Comparison of ENCODE assay signal across 1 cellular context in genomic region chrX:44876076-44876475, GRCh38.
TF ChIP-seq lines count a peak whose summit lies in the region.

No MANE protein-coding gene starts in this region.

TF ChIP-seq in H1, 55 proteins besides CTCF, POLR2A, EP300 and RAD21 (continued from another document):
- TF ChIP-seq, protein P1, sequence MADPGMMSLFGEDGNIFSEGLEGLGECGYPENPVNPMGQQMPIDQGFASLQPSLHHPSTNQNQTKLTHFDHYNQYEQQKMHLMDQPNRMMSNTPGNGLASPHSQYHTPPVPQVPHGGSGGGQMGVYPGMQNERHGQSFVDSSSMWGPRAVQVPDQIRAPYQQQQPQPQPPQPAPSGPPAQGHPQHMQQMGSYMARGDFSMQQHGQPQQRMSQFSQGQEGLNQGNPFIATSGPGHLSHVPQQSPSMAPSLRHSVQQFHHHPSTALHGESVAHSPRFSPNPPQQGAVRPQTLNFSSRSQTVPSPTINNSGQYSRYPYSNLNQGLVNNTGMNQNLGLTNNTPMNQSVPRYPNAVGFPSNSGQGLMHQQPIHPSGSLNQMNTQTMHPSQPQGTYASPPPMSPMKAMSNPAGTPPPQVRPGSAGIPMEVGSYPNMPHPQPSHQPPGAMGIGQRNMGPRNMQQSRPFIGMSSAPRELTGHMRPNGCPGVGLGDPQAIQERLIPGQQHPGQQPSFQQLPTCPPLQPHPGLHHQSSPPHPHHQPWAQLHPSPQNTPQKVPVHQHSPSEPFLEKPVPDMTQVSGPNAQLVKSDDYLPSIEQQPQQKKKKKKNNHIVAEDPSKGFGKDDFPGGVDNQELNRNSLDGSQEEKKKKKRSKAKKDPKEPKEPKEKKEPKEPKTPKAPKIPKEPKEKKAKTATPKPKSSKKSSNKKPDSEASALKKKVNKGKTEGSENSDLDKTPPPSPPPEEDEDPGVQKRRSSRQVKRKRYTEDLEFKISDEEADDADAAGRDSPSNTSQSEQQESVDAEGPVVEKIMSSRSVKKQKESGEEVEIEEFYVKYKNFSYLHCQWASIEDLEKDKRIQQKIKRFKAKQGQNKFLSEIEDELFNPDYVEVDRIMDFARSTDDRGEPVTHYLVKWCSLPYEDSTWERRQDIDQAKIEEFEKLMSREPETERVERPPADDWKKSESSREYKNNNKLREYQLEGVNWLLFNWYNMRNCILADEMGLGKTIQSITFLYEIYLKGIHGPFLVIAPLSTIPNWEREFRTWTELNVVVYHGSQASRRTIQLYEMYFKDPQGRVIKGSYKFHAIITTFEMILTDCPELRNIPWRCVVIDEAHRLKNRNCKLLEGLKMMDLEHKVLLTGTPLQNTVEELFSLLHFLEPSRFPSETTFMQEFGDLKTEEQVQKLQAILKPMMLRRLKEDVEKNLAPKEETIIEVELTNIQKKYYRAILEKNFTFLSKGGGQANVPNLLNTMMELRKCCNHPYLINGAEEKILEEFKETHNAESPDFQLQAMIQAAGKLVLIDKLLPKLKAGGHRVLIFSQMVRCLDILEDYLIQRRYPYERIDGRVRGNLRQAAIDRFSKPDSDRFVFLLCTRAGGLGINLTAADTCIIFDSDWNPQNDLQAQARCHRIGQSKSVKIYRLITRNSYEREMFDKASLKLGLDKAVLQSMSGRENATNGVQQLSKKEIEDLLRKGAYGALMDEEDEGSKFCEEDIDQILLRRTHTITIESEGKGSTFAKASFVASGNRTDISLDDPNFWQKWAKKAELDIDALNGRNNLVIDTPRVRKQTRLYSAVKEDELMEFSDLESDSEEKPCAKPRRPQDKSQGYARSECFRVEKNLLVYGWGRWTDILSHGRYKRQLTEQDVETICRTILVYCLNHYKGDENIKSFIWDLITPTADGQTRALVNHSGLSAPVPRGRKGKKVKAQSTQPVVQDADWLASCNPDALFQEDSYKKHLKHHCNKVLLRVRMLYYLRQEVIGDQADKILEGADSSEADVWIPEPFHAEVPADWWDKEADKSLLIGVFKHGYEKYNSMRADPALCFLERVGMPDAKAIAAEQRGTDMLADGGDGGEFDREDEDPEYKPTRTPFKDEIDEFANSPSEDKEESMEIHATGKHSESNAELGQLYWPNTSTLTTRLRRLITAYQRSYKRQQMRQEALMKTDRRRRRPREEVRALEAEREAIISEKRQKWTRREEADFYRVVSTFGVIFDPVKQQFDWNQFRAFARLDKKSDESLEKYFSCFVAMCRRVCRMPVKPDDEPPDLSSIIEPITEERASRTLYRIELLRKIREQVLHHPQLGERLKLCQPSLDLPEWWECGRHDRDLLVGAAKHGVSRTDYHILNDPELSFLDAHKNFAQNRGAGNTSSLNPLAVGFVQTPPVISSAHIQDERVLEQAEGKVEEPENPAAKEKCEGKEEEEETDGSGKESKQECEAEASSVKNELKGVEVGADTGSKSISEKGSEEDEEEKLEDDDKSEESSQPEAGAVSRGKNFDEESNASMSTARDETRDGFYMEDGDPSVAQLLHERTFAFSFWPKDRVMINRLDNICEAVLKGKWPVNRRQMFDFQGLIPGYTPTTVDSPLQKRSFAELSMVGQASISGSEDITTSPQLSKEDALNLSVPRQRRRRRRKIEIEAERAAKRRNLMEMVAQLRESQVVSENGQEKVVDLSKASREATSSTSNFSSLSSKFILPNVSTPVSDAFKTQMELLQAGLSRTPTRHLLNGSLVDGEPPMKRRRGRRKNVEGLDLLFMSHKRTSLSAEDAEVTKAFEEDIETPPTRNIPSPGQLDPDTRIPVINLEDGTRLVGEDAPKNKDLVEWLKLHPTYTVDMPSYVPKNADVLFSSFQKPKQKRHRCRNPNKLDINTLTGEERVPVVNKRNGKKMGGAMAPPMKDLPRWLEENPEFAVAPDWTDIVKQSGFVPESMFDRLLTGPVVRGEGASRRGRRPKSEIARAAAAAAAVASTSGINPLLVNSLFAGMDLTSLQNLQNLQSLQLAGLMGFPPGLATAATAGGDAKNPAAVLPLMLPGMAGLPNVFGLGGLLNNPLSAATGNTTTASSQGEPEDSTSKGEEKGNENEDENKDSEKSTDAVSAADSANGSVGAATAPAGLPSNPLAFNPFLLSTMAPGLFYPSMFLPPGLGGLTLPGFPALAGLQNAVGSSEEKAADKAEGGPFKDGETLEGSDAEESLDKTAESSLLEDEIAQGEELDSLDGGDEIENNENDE (IDR thresholded peaks at IDR 0.05; ENCODE audit: insufficient replicate concordance, low read length): no peak
- TF ChIP-seq FOSL1 (IDR thresholded peaks at IDR 0.05; ENCODE audit: insufficient read depth, low read depth, low read length) (no peak), TBP (IDR thresholded peaks at IDR 0.05; ENCODE audit: low read depth, low read length) (no peak), ATF3 (IDR thresholded peaks at IDR 0.05; ENCODE audit: insufficient read depth, low read depth, low read length) (no peak), HDAC6 (IDR thresholded peaks at IDR 0.05; ENCODE audit: low read depth, low read length) (no peak), POU5F1 (IDR thresholded peaks at IDR 0.05; ENCODE audit: low read depth, low read length) (no peak), EZH2 (IDR thresholded peaks at IDR 0.05; ENCODE audit: low read depth, low read length, severe bottlenecking) (no peak), TCF12 (IDR thresholded peaks at IDR 0.05; ENCODE audit: low read depth, low read length) (no peak)
